In genomic region chr13:21139374-21139773, GRCh38 we compare ENCODE assay signal across 1 cellular context.
TF ChIP-seq lines count a peak whose summit lies in the region.

No MANE protein-coding gene starts in this region.

TF ChIP-seq in GM12878, 131 proteins besides CTCF, POLR2A, EP300 and RAD21 (continued from another document):
- peak; percentile 73; the same call in 1 of the 2 replicates for TF ChIP-seq MLLT1 (IDR thresholded peaks at IDR 0.05)
- TF ChIP-seq TCF7 (IDR thresholded peaks at IDR 0.05; ENCODE audit: borderline replicate concordance) = no peak
- TF ChIP-seq IRF5 (IDR thresholded peaks at IDR 0.05; ENCODE audit: borderline replicate concordance) = no peak
